Comparison of ENCODE assay signal across 11 cellular contexts in the genomic region with DNA sequence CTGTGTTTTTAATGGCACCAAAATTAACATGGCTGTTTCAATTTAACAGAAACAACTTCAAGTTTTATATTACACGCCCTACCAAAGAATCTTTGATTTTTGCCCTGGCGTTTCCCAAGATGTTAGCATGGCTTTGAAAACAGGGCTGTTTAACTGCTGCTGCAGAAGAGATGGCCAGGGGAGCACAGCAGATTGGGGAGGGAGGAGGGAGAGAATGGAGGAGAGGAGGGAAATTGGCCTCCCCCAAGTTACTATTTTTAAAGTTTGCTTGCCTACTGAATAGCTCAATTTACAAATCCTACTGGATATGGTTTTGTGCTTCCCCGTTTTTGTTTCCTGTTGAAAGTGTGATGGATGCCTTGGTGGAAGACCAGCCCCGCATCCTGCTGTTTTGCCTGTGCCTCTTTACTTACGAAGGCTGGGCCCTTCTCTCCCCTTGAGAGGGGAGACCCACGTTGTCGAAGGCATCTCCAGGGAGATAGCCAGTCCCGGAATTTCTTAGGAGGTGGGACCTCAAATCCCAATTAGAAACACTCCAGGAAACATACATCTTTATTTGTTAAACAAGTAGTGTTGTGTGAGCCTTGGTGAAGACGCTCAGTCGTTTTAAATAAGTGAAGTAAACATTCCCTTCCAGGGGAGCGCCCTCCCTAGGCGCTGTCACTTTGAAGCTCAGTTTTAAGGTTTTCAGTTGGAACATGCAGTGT.
DNase-seq lines count a peak whose midpoint lies in the region; ATAC-seq, FAIRE-seq and TF ChIP-seq lines count a peak whose summit lies in the region.
"Had no signal": no experiment of that assay in that cellular context is flagged by ENCODE, and none has a peak within 500 bp of the region (broad histone marks: within the 10 kb centered on the region; RNA-seq: fewer than 3 reads in every experiment).

No MANE protein-coding gene starts in this region.

- ATAC-seq in A549: no peak
- ATAC-seq in K562: no peak
- ATAC-seq in psoas muscle: no peak
- ATAC-seq in GM18511 (IDR thresholded peaks at IDR 0.05; ENCODE audit: unreplicated experiment): no peak
- ATAC-seq in HG02973 (IDR thresholded peaks at IDR 0.05; ENCODE audit: unreplicated experiment): no peak
- ATAC-seq in HG03442 (IDR thresholded peaks at IDR 0.05; ENCODE audit: unreplicated experiment): no peak
- ATAC-seq: activated naive CD4-positive, alpha-beta T cell treated with anti-CD3 and anti-CD28 coated beads, Interleukin-2, amount 50 U/mL, for 72 hours had no signal

- no peaks in the 10 kb centered on the region for H3K9me3 ChIP-seq in A549
- H3K9me3 ChIP-seq in K562 (replicated peaks; ENCODE audit: control insufficient read depth, insufficient read depth, low read depth, low read length): no peaks in the 10 kb centered on the region
- no peaks in the 10 kb centered on the region for H3K9me3 ChIP-seq in iPS-20b (ENCODE audit: insufficient read depth, low read depth, low read length)
- H3K9me3 ChIP-seq in psoas muscle: no peaks in the 10 kb centered on the region
- H3K9me3 ChIP-seq: SK-N-SH had no signal

- H3K27me3 ChIP-seq in K562 (ENCODE audit: control insufficient read depth in 2 of 2, insufficient read depth in 2 of 2, low read length in 2 of 2) (no peaks in the 10 kb centered on the region), iPS-20b (ENCODE audit: insufficient read depth, low read length) (peaks cover 29% of the 10 kb centered on the region; the same call in 1 of the 2 replicates), psoas muscle (ENCODE audit: insufficient read depth in 3 of 3, low read length in 2 of 3) (no peaks in the 10 kb centered on the region)

- H3K9ac ChIP-seq in K562 (ENCODE audit: insufficient read depth in 1 of 2, low read depth in 2 of 2, low read length in 2 of 2) (no peak overlapping the region), iPS-20b (ENCODE audit: low read depth, low read length) (peak overlapping the region; percentile 17; the same call in 1 of the 2 replicates)
- H3K9ac ChIP-seq: SK-N-SH had no signal

- intact Hi-C loops in K562 (cut with micrococcal nuclease): no loop called here
- intact Hi-C loops in psoas muscle (cut with DNase I): loop anchor here in 1 of 2 donors (5.0 kb wide), 1 partner anchor 37 kb away; no protein-coding TSS in a partner anchor

- TF ChIP-seq RAD21 in A549 (conservative IDR thresholded peaks at IDR 0.05 in 1 of 2, IDR thresholded peaks at IDR 0.05 in 1 of 2) (no peak), K562 (CRISPR knock-in tag; conservative IDR thresholded peaks at IDR 0.05 in 1 of 2, IDR thresholded peaks at IDR 0.05 in 1 of 2) (no peak)

- POLR2A ChIA-PET in A549 (lab: Yijun Ruan, JAX) (no interaction called here), K562 (lab: Yijun Ruan, JAX) (no interaction called here)

- no peaks in the 10 kb centered on the region for H4K20me1 ChIP-seq in K562 (replicated peaks; ENCODE audit: control insufficient read depth, insufficient read depth, low read length)

- H3K4me3 ChIP-seq in A549 (no peak overlapping the region), K562 (no peak overlapping the region), iPS-20b (ENCODE audit: low read length) (peak overlapping the region; percentile 52; the same call in 1 of the 2 replicates), psoas muscle (peak overlapping the region; percentile 10)

- peak overlapping the region; percentile 1; the same call in 1 of the 3 replicates for H3K4me2 ChIP-seq in A549
- H3K4me2 ChIP-seq in K562 (ENCODE audit: insufficient read depth, low read length): no peak overlapping the region
- H3K4me2 ChIP-seq: SK-N-SH had no signal

- TF ChIP-seq CTCF in A549 (IDR thresholded peaks at IDR 0.05) (no peak), K562 (IDR thresholded peaks at IDR 0.05 in 2 of 3, conservative IDR thresholded peaks at IDR 0.05 in 1 of 3; ENCODE audit: insufficient read depth in 2 of 3, low read depth in 1 of 3, low read length in 3 of 3) (no peak), psoas muscle (IDR thresholded peaks at IDR 0.05) (no peak)

- in situ Hi-C loops in K562 (cut with MboI): no loop called here

- no peak overlapping the region for H2AFZ ChIP-seq in K562 (ENCODE audit: low read depth, low read length)

- H3K27ac ChIP-seq in A549: peak overlapping the region; percentile 78 to 80; a peak in 5 of 6 replicates
- no peak overlapping the region for H3K27ac ChIP-seq in K562 (ENCODE audit: extremely low read depth, low read depth, low read length)
- H3K27ac ChIP-seq in iPS-20b (ENCODE audit: low read length): peak overlapping the region; percentile 25
- H3K27ac ChIP-seq in psoas muscle: peak overlapping the region; percentile 53

- no peak for TF ChIP-seq POLR2A in A549 (IDR thresholded peaks at IDR 0.05; ENCODE audit: low read length)
- no peak for TF ChIP-seq POLR2A in K562 (conservative IDR thresholded peaks at IDR 0.05)

- peaks cover 78% of the 10 kb centered on the region for H3K4me1 ChIP-seq in A549
- H3K4me1 ChIP-seq in K562 (replicated peaks in 1 of 2; ENCODE audit: control insufficient read depth in 2 of 2, insufficient read depth in 2 of 2, low read length in 2 of 2): no peaks in the 10 kb centered on the region
- peaks cover 19% of the 10 kb centered on the region; the same call in 1 of the 2 replicates for H3K4me1 ChIP-seq in iPS-20b (ENCODE audit: insufficient read depth, low read length)
- H3K4me1 ChIP-seq in psoas muscle: peaks cover 43% of the 10 kb centered on the region

- no peaks in the 10 kb centered on the region for H3K9me1 ChIP-seq in K562 (ENCODE audit: control insufficient read depth, insufficient read depth, low read length)

- H3K79me2 ChIP-seq in K562 (ENCODE audit: control insufficient read depth, insufficient read depth, low read length): no peaks in the 10 kb centered on the region

- no TSS peak for BruUV-seq in K562 (replicated peaks; lab: Mats Ljungman, UMichigan)

- H3K36me3 ChIP-seq in K562 (ENCODE audit: control insufficient read depth, insufficient read depth, low read length) (no peaks in the 10 kb centered on the region), iPS-20b (ENCODE audit: insufficient read depth, low read depth, low read length) (no peaks in the 10 kb centered on the region), psoas muscle (ENCODE audit: insufficient read depth in 1 of 2, low read depth in 1 of 2) (no peaks in the 10 kb centered on the region)

- TF ChIP-seq EP300 in A549 (IDR thresholded peaks at IDR 0.05) (no peak), K562 (IDR thresholded peaks at IDR 0.05; ENCODE audit: low read length) (no peak)

- no peak for DNase-seq in A549 (ENCODE audit: low read depth in 1 of 2, low spot score in 1 of 2)
- no peak for DNase-seq in K562 (ENCODE audit: extremely low read depth in 1 of 4, low spot score in 3 of 4)
- DNase-seq in psoas muscle: no peak
- DNase-seq in DMS79 (lab: John Stamatoyannopoulos, UW): no peak
- DNase-seq: Calu3, SK-N-SH had no signal

- FAIRE-seq in A549 (lab: Jason Lieb, UNC) (no peak), K562 (lab: Jason Lieb, UNC) (no peak)

- CTCF ChIA-PET in A549 (lab: Yijun Ruan, JAX) (interaction anchor here (0.5 to 2.1 kb wide), 4 partner anchors 13 to 189 kb away, joined by 3 to 5 read pairs (median 4); no protein-coding TSS in a partner anchor), K562 (lab: Yijun Ruan, JAX; ENCODE audit: low intra/inter-chr PET ratio) (no interaction called here)

- 76% methylated on average over 12 of the region's 12 CpGs for WGBS in A549 (ENCODE audit: missing lambda C conversion rate)
- 58% methylated on average over 12 of the region's 12 CpGs for WGBS in K562 (ENCODE audit: insufficient coverage, low coverage, missing lambda C conversion rate)
- WGBS in psoas muscle, 3 donors: 37 to 70% (median 53%) methylated on average over 12 of the region's 12 CpGs

TF ChIP-seq in A549, 52 proteins besides CTCF, POLR2A, EP300 and RAD21 (continues in another document):
- TF ChIP-seq HEYL (CRISPR knock-in tag; IDR thresholded peaks at IDR 0.05) (no peak), GATA3 (IDR thresholded peaks at IDR 0.05; ENCODE audit: borderline replicate concordance) (no peak), KDM1A (IDR thresholded peaks at IDR 0.05; ENCODE audit: low read depth) (no peak), CBX8 (IDR thresholded peaks at IDR 0.05) (no peak), HOXA7 (CRISPR knock-in tag; IDR thresholded peaks at IDR 0.05) (no peak), ZFP36 (IDR thresholded peaks at IDR 0.05; ENCODE audit: borderline replicate concordance, partially characterized antibody) (no peak), EHMT2 (IDR thresholded peaks at IDR 0.05; ENCODE audit: low read depth) (no peak), CHD2 (IDR thresholded peaks at IDR 0.05; ENCODE audit: low read length, partially characterized antibody) (no peak), TFCP2L1 (CRISPR knock-in tag; IDR thresholded peaks at IDR 0.05) (no peak)
- TF ChIP-seq, protein P1, sequence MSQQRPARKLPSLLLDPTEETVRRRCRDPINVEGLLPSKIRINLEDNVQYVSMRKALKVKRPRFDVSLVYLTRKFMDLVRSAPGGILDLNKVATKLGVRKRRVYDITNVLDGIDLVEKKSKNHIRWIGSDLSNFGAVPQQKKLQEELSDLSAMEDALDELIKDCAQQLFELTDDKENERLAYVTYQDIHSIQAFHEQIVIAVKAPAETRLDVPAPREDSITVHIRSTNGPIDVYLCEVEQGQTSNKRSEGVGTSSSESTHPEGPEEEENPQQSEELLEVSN (IDR thresholded peaks at IDR 0.05; ENCODE audit: borderline replicate concordance, low read depth): no peak

TF ChIP-seq in K562, 482 proteins besides CTCF, POLR2A, EP300 and RAD21:
- TF ChIP-seq ZNF586 (CRISPR knock-in tag; conservative IDR thresholded peaks at IDR 0.05) (no peak), ZNF263 (CRISPR knock-in tag; IDR thresholded peaks at IDR 0.05; ENCODE audit: borderline replicate concordance) (peak; percentile 71)

Comparison
In these comparisons a context has a peak if more than half of its experiments do, and no peak if none do; other contexts are left out.
1. H3K4me3 ChIP-seq: peak in iPS-20b (single experiment) and psoas muscle (single experiment); none in A549 (single experiment) and K562 (single experiment).